ENCODE assay signal across 15 cellular contexts in the genomic region with DNA sequence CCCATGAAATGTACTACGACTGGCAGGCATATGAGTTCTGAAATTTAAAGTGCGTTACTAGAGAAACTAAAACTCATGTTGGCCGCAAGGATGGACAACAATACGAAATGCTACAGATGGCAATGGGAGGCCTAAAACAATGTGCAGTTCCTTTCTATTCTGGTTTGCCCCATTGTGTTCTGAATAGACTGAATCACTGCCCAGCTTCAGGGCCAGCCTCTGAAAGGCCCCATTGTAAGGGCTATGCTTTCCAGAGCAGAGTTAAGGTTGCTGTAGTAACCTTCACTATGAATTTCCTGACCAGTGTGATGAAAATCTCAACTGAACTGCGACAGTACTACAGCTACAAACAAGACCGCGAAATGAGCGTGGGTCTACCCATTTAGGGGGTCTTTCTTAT.
DNase-seq lines count a peak whose midpoint lies in the region; ATAC-seq, FAIRE-seq and TF ChIP-seq lines count a peak whose summit lies in the region.
"Had no signal": no experiment of that assay in that cellular context is flagged by ENCODE, and none has a peak within 500 bp of the region (broad histone marks: within the 10 kb centered on the region; RNA-seq: fewer than 3 reads in every experiment).

No MANE protein-coding gene starts in this region.

- H2AFZ ChIP-seq in endothelial cell of umbilical vein (ENCODE audit: low read depth, low read length) (no peak overlapping the region), mesenchymal stem cell (ENCODE audit: low read depth, low read length) (no peak overlapping the region)

- no peak overlapping the region for H3K4ac ChIP-seq in mesenchymal stem cell (ENCODE audit: low read depth in 1 of 2, low read length in 2 of 2)

- H3K36me3 ChIP-seq in SJSA1: 0 out of 2 replicates have a peak, but pooled peaks cover 2% of the 10 kb centered on the region
- no peaks in the 10 kb centered on the region for H3K36me3 ChIP-seq in endothelial cell of umbilical vein (ENCODE audit: control insufficient read depth in 2 of 2, extremely low read depth in 1 of 2, insufficient read depth in 2 of 2, low read length in 2 of 2)
- H3K36me3 ChIP-seq in mesenchymal stem cell (ENCODE audit: control insufficient read depth in 1 of 2, insufficient read depth in 2 of 2, low read depth in 1 of 2, low read length in 2 of 2): peaks cover 0 to 25% of the 10 kb centered on the region in 2 experiments
- H3K36me3 ChIP-seq in mucosa of descending colon (ENCODE audit: low read depth): peaks cover 4% of the 10 kb centered on the region
- H3K36me3 ChIP-seq: Peyer's patch had no signal

- H2BK12ac ChIP-seq in mesenchymal stem cell (ENCODE audit: low read length in 2 of 2): peak overlapping the region in 1 of 2 experiments; percentile 38

- H3K4me3 Mint-ChIP-seq in type B pancreatic cell: peak overlapping the region; percentile 38
- H3K4me3 Mint-ChIP-seq in activated CD4-positive, alpha-beta T cell treated with anti-CD3 and anti-CD28 coated beads, Interleukin-2, amount 10 ng/mL, durations not matched to agents 24 days and 14 days: no peak overlapping the region
- H3K4me3 Mint-ChIP-seq: activated naive CD8-positive, alpha-beta T cell treated with anti-CD3 and anti-CD28 coated beads, Interleukin-2, amount 10 ng/mL, durations not matched to agents 7 days and 5 days; stimulated activated naive CD8-positive, alpha-beta T cell treated with anti-CD3 and anti-CD28 coated beads, Interleukin-15, Interleukin-2, amounts not matched to agents 100 ng/mL and 50 ng/mL, for 24 hours had no signal

- H3K9me3 ChIP-seq in SJSA1 (replicated peaks) (no peaks in the 10 kb centered on the region), endothelial cell of umbilical vein (replicated peaks; ENCODE audit: control insufficient read depth, insufficient read depth, low read length) (no peaks in the 10 kb centered on the region), mesenchymal stem cell (ENCODE audit: control insufficient read depth, low read length) (no peaks in the 10 kb centered on the region), mucosa of descending colon (no peaks in the 10 kb centered on the region)
- H3K9me3 ChIP-seq: Peyer's patch had no signal

- peak overlapping the region; percentile 95 for H2AK5ac ChIP-seq in mesenchymal stem cell (ENCODE audit: low read length, severe bottlenecking)

- POLR2A ChIA-PET in endothelial cell of umbilical vein (lab: Charles Lee): no interaction called here

- peak; percentile 66 to 67 for DNase-seq in SJSA1 (ENCODE audit: low read depth in 1 of 2, low spot score in 2 of 2)
- peak; percentile 91 for DNase-seq in endothelial cell of umbilical vein (ENCODE audit: low read depth, low spot score)
- DNase-seq in mesenchymal stem cell: no peak
- DNase-seq in type B pancreatic cell (ENCODE audit: extremely low spot score, unreplicated experiment): no peak
- DNase-seq in activated CD4-positive, alpha-beta T cell treated with anti-CD3 and anti-CD28 coated beads, Interleukin-2, amount 10 ng/mL, durations not matched to agents 24 days and 14 days: no peak
- DNase-seq in mucosa of descending colon: no peak
- DNase-seq: activated CD4-positive, alpha-beta T cell treated with anti-CD3 and anti-CD28 coated beads for 1 hour; activated naive CD8-positive, alpha-beta T cell treated with anti-CD3 and anti-CD28 coated beads, Interleukin-2, amount 10 ng/mL, durations not matched to agents 7 days and 5 days; glutamatergic neuron; NCI-H1048; Peyer's patch; small intestine had no signal

- intact Hi-C loops in endothelial cell of umbilical vein (cut with micrococcal nuclease) (no loop called here), mucosa of descending colon (cut with DNase I, micrococcal nuclease) (no loop called here)
- intact Hi-C loops in activated CD4-positive, alpha-beta T cell treated with anti-CD3 and anti-CD28 coated beads, Interleukin-2, amount 10 ng/mL, durations not matched to agents 24 days and 14 days (cut with micrococcal nuclease): no loop called here

- peaks cover 35% of the 10 kb centered on the region for H3K4me1 Mint-ChIP-seq in type B pancreatic cell (ENCODE audit: unreplicated experiment)
- peaks cover 13% of the 10 kb centered on the region for H3K4me1 Mint-ChIP-seq in activated CD4-positive, alpha-beta T cell treated with anti-CD3 and anti-CD28 coated beads, Interleukin-2, amount 10 ng/mL, durations not matched to agents 24 days and 14 days

- H2BK15ac ChIP-seq in mesenchymal stem cell (ENCODE audit: low read depth, poor library complexity, severe bottlenecking): no peak overlapping the region

- H4K91ac ChIP-seq in mesenchymal stem cell (ENCODE audit: low read length): no peak overlapping the region

- H3K27ac ChIP-seq in SJSA1: peak overlapping the region; percentile 99
- peak overlapping the region; percentile 73 for H3K27ac ChIP-seq in endothelial cell of umbilical vein (ENCODE audit: insufficient read depth, low read depth, low read length)
- H3K27ac ChIP-seq in mesenchymal stem cell (ENCODE audit: low read length, poor library complexity, severe bottlenecking): peak overlapping the region; percentile 22

- H3K79me2 ChIP-seq in endothelial cell of umbilical vein (ENCODE audit: control insufficient read depth, insufficient read depth, low read length): peaks cover 38% of the 10 kb centered on the region

- peaks cover 13% of the 10 kb centered on the region for H3K79me1 ChIP-seq in mesenchymal stem cell (replicated peaks; ENCODE audit: low read length, poor library complexity, severe bottlenecking)

- no peak overlapping the region for H2BK5ac ChIP-seq in mesenchymal stem cell (ENCODE audit: low read depth, low read length, poor library complexity, severe bottlenecking)

- no peaks in the 10 kb centered on the region for H3K9me3 Mint-ChIP-seq in type B pancreatic cell
- no peaks in the 10 kb centered on the region for H3K9me3 Mint-ChIP-seq in activated CD4-positive, alpha-beta T cell treated with anti-CD3 and anti-CD28 coated beads, Interleukin-2, amount 10 ng/mL, durations not matched to agents 24 days and 14 days
- H3K9me3 Mint-ChIP-seq: activated naive CD8-positive, alpha-beta T cell treated with anti-CD3 and anti-CD28 coated beads, Interleukin-2, amount 10 ng/mL, durations not matched to agents 7 days and 5 days; stimulated activated naive CD8-positive, alpha-beta T cell treated with anti-CD3 and anti-CD28 coated beads, Interleukin-15, Interleukin-2, amounts not matched to agents 100 ng/mL and 50 ng/mL, for 24 hours had no signal

- H3K4me3 ChIP-seq in SJSA1 (no peak overlapping the region), endothelial cell of umbilical vein (replicated peaks in 1 of 3; ENCODE audit: insufficient read depth in 1 of 3, low read depth in 1 of 3, low read length in 3 of 3) (no peak overlapping the region), mesenchymal stem cell (ENCODE audit: insufficient read depth in 1 of 2, low read depth in 1 of 2, low read length in 2 of 2) (no peak overlapping the region), mucosa of descending colon (no peak overlapping the region)
- H3K4me3 ChIP-seq: Peyer's patch had no signal

- FAIRE-seq in endothelial cell of umbilical vein (lab: Jason Lieb, UNC): peak; percentile 96
- FAIRE-seq: G401.6, small intestine had no signal

- no TSS peak for BruUV-seq in endothelial cell of umbilical vein (replicated peaks; lab: Mats Ljungman, UMichigan)

- H3K4me2 ChIP-seq in endothelial cell of umbilical vein (ENCODE audit: insufficient read depth, low read length) (peak overlapping the region; percentile 33), mesenchymal stem cell (ENCODE audit: low read length, poor library complexity, severe bottlenecking) (no peak overlapping the region)

- no peak overlapping the region for H3K23ac ChIP-seq in mesenchymal stem cell (ENCODE audit: low read length in 2 of 2)

- H3K9ac ChIP-seq in endothelial cell of umbilical vein (replicated peaks; ENCODE audit: extremely low read depth, insufficient read depth, low read length) (peak overlapping the region; percentile 6), mesenchymal stem cell (ENCODE audit: low read length) (peak overlapping the region; percentile 10)

- no peak overlapping the region for H3K14ac ChIP-seq in mesenchymal stem cell (ENCODE audit: low read length in 2 of 2)

- TF ChIP-seq CTCF in endothelial cell of umbilical vein (IDR thresholded peaks at IDR 0.05; ENCODE audit: extremely low read depth in 1 of 2, insufficient read depth in 1 of 2, low read depth in 1 of 2, low read length in 2 of 2) (no peak), type B pancreatic cell (conservative IDR thresholded peaks at IDR 0.05) (no peak), mucosa of descending colon (IDR thresholded peaks at IDR 0.05) (no peak)

- ATAC-seq in HG02623 (IDR thresholded peaks at IDR 0.05; ENCODE audit: unreplicated experiment): no peak
- ATAC-seq in mucosa of descending colon: no peak

- CTCF ChIA-PET in endothelial cell of umbilical vein (lab: Charles Lee): interaction anchor here (0.8 to 1.7 kb wide), 3 partner anchors 8 to 45 kb away, joined by 3 to 5 read pairs (median 3); no protein-coding TSS in a partner anchor

- H3K27ac Mint-ChIP-seq in type B pancreatic cell: peak overlapping the region; percentile 70
- no peak overlapping the region for H3K27ac Mint-ChIP-seq in activated CD4-positive, alpha-beta T cell treated with anti-CD3 and anti-CD28 coated beads, Interleukin-2, amount 10 ng/mL, durations not matched to agents 24 days and 14 days
- H3K27ac Mint-ChIP-seq: activated naive CD8-positive, alpha-beta T cell treated with anti-CD3 and anti-CD28 coated beads, Interleukin-2, amount 10 ng/mL, durations not matched to agents 7 days and 5 days; stimulated activated naive CD8-positive, alpha-beta T cell treated with anti-CD3 and anti-CD28 coated beads, Interleukin-15, Interleukin-2, amounts not matched to agents 100 ng/mL and 50 ng/mL, for 24 hours had no signal

- H3K4me1 ChIP-seq in SJSA1 (replicated peaks) (peaks cover 71% of the 10 kb centered on the region), endothelial cell of umbilical vein (ENCODE audit: control insufficient read depth, extremely low read depth, insufficient read depth, low read length) (peaks cover 43% of the 10 kb centered on the region), mesenchymal stem cell (ENCODE audit: control insufficient read depth, insufficient read depth, low read depth, low read length) (peaks cover 21% of the 10 kb centered on the region), mucosa of descending colon (ENCODE audit: low read depth) (peaks cover 39% of the 10 kb centered on the region)

- no peaks in the 10 kb centered on the region for H3K27me3 Mint-ChIP-seq in type B pancreatic cell
- H3K27me3 Mint-ChIP-seq in activated CD4-positive, alpha-beta T cell treated with anti-CD3 and anti-CD28 coated beads, Interleukin-2, amount 10 ng/mL, durations not matched to agents 24 days and 14 days: peaks cover 4% of the 10 kb centered on the region
- H3K27me3 Mint-ChIP-seq: stimulated activated naive CD8-positive, alpha-beta T cell treated with anti-CD3 and anti-CD28 coated beads, Interleukin-15, Interleukin-2, amounts not matched to agents 100 ng/mL and 50 ng/mL, for 24 hours had no signal

- H3K27me3 ChIP-seq in SJSA1 (replicated peaks) (no peaks in the 10 kb centered on the region), endothelial cell of umbilical vein (ENCODE audit: control insufficient read depth in 2 of 2, insufficient read depth in 2 of 2, low read length in 2 of 2) (no peaks in the 10 kb centered on the region), mesenchymal stem cell (ENCODE audit: control insufficient read depth in 1 of 2, insufficient read depth in 1 of 2, low read length in 2 of 2) (no peaks in the 10 kb centered on the region)
- H3K27me3 ChIP-seq: Peyer's patch had no signal

- H3K9me1 ChIP-seq in endothelial cell of umbilical vein (replicated peaks; ENCODE audit: control insufficient read depth, extremely low read depth, insufficient read depth, low read length): no peaks in the 10 kb centered on the region

- 86% methylated on average over 8 of the region's 8 CpGs for WGBS in mesenchymal stem cell

- H3K18ac ChIP-seq in mesenchymal stem cell (ENCODE audit: low read depth in 1 of 2, low read length in 2 of 2): peak overlapping the region in 1 of 2 experiments; percentile 14

- H2BK120ac ChIP-seq in mesenchymal stem cell (ENCODE audit: low read depth, low read length): no peak overlapping the region

- no peaks in the 10 kb centered on the region for H4K20me1 ChIP-seq in endothelial cell of umbilical vein (replicated peaks; ENCODE audit: control insufficient read depth, extremely low read depth, insufficient read depth, low read length)

- no peak for TF ChIP-seq POLR2A in endothelial cell of umbilical vein (IDR thresholded peaks at IDR 0.05; ENCODE audit: low read depth, low read length)

- no peak overlapping the region for H4K8ac ChIP-seq in mesenchymal stem cell (ENCODE audit: low read length)

- no peaks in the 10 kb centered on the region for H3K36me3 Mint-ChIP-seq in type B pancreatic cell
- H3K36me3 Mint-ChIP-seq in activated CD4-positive, alpha-beta T cell treated with anti-CD3 and anti-CD28 coated beads, Interleukin-2, amount 10 ng/mL, durations not matched to agents 24 days and 14 days (ENCODE audit: low read depth): no peaks in the 10 kb centered on the region

- dilution Hi-C loops in endothelial cell of umbilical vein (cut with MboI; ENCODE audit: extremely low pct_ligation_motif_present, low sequenced_read_pairs): no loop called here

Comparison
In these comparisons a context has a peak if more than half of its experiments do, and no peak if none do; other contexts are left out.
1. DNase-seq: peak in SJSA1 (2 of 2) and endothelial cell of umbilical vein (single experiment); none in mesenchymal stem cell (single experiment), type B pancreatic cell (single experiment), activated CD4-positive, alpha-beta T cell treated with anti-CD3 and anti-CD28 coated beads, Interleukin-2, amount 10 ng/mL, durations not matched to agents 24 days and 14 days (single experiment) and mucosa of descending colon (0 of 3).
2. H3K27ac ChIP-seq: peak in every context shown above with its lines; median percentile 99 in SJSA1; 73 in endothelial cell of umbilical vein; 22 in mesenchymal stem cell.